8 cellular contexts compared by ENCODE assay signal in the genomic region with DNA sequence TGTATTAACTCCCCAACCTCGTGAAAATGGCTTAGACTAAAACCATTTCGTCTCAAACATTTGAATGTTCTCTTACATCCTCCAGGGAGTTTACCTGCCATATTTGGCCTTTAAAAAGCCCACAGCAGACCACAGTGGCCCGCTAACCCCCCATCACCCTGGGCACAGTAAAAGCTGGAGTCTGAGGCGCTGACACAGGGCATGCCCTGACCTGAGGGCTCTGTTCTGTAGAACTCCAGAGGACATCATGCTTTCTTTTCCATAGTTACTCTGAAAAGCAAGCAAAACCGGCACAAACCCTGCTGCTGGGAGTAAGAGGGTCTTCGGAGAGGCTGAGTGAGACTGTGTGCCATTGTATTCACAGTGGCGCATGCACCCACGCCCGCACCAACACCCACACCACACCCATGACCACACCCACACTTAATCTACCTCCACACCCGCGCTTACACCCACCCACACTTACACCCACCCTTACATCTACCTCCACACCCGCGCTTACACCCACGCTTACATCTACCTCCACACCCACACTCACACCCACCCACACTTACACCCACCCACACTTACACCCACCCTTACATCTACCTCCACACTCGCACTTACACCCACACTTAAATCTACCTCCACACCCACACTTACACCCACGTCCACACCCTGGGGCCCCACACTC. TPM values are rescaled to one million over a fixed set of nuclear protein-coding genes. Genes with fewer than 3 reads are reported as not detected.
A peak's percentile ranks its signal among the peaks of the same experiment; 100 is the strongest.
DNase-seq lines count a peak whose midpoint lies in the region; ATAC-seq and TF ChIP-seq lines count a peak whose summit lies in the region.

No MANE protein-coding gene starts in this region.

- TF ChIP-seq CTCF in coronary artery (IDR thresholded peaks at IDR 0.05) = no peak

- intact Hi-C loops in aorta (cut with DNase I) = no loop called here

- peaks cover 0 to 2% of the 10 kb centered on the region in 2 donors for H3K36me3 ChIP-seq in aorta (ENCODE audit: control insufficient read depth in 1 of 2, insufficient read depth in 2 of 2, low read length in 1 of 2)

- 62 to 70% methylated on average over 15 to 16 of the region's 16 CpGs for WGBS in aorta, 2 donors

- no peaks in the 10 kb centered on the region for H3K27me3 ChIP-seq in aorta (ENCODE audit: control insufficient read depth in 1 of 2, insufficient read depth in 2 of 2, low read length in 1 of 2)

- no peaks in the 10 kb centered on the region for H3K4me1 ChIP-seq in aorta (ENCODE audit: control insufficient read depth in 1 of 2, insufficient read depth in 2 of 2, low read length in 2 of 2)

- H3K9me3 ChIP-seq in aorta (ENCODE audit: control insufficient read depth, low read length) = no peaks in the 10 kb centered on the region

- no peak overlapping the region for H3K4me3 ChIP-seq in aorta (ENCODE audit: low read length in 2 of 2)
- H3K4me3 ChIP-seq in coronary artery = no peak overlapping the region

- DNase-seq in stimulated activated CD4-positive, alpha-beta T cell treated with anti-CD3 and anti-CD28 coated beads, TNF-alpha, amount 100 ng/mL, for 4 hours (ENCODE audit: low read depth in 3 of 3) = peak in 2 of 3 experiments; percentile 18 to 29
- no peak for DNase-seq in stimulated activated CD4-positive, alpha-beta T cell treated with anti-CD3 and anti-CD28 coated beads, Interleukin-12 subunit alpha, Interleukin-12 subunit beta, amount 100 ng/mL, for 4 hours
- DNase-seq in amniotic epithelial cell (ENCODE audit: low read depth) (peak; percentile 64), islet precursor cell (peak; percentile 92), aorta (peak in 1 of 2 donors; percentile 36), coronary artery (ENCODE audit: low spot score) (no peak)

- H3K27ac ChIP-seq in aorta (ENCODE audit: low read depth in 1 of 2, low read length in 2 of 2) (no peak overlapping the region), coronary artery (no peak overlapping the region)

- ATAC-seq in aorta (ENCODE audit: low FRiP score) (peak; percentile 90), HG03520 (IDR thresholded peaks at IDR 0.05; ENCODE audit: unreplicated experiment) (no peak), GM18519 (IDR thresholded peaks at IDR 0.05; ENCODE audit: low FRiP score, unreplicated experiment) (no peak)

RNA-seq across cellular contexts. Expression of a gene that starts 32.1 kb away (rescaled TPM):
- total RNA-seq in aorta = 10 to 100 TPM in 1 of 2 donors, 1 to 10 TPM in 1; 4.6 to 11.7 TPM
- polyA plus RNA-seq in aorta = 1 to 10 TPM; 3.1 to 9.0 TPM

RNA-seq across cellular contexts. Expression of a gene that starts 32.9 kb away (rescaled TPM):
- 1 to 10 TPM; 6.8 to 8.7 TPM for total RNA-seq in aorta
- polyA plus RNA-seq in aorta = 1 to 10 TPM; 2.0 to 3.6 TPM

RNA-seq across cellular contexts. Expression of a gene that starts 56.3 kb away (rescaled TPM):
- total RNA-seq in aorta = 10 to 100 TPM in 1 of 2 donors, 1 to 10 TPM in 1; 7.1 to 12.2 TPM
- 10 to 100 TPM in 1 of 2 donors, 1 to 10 TPM in 1; 4.9 to 12.4 TPM for polyA plus RNA-seq in aorta

Comparison
In these comparisons a context has a peak if more than half of its experiments do, and no peak if none do; other contexts are left out.
1. DNase-seq: peak in stimulated activated CD4-positive, alpha-beta T cell treated with anti-CD3 and anti-CD28 coated beads, TNF-alpha, amount 100 ng/mL, for 4 hours (2 of 3), amniotic epithelial cell (single experiment) and islet precursor cell (single experiment); none in stimulated activated CD4-positive, alpha-beta T cell treated with anti-CD3 and anti-CD28 coated beads, Interleukin-12 subunit alpha, Interleukin-12 subunit beta, amount 100 ng/mL, for 4 hours (single experiment) and coronary artery (single experiment).